8 cellular contexts compared by ENCODE assay signal in genomic region chr10:72274730-72275350, GRCh38. TPM values are rescaled to one million over a fixed set of nuclear protein-coding genes. Genes with fewer than 3 reads are reported as not detected.
DNase-seq lines count a peak whose midpoint lies in the region; TF ChIP-seq lines count a peak whose summit lies in the region.

No MANE protein-coding gene starts in this region.

- TF ChIP-seq CTCF in epithelial cell of proximal tubule (conservative IDR thresholded peaks at IDR 0.05; ENCODE audit: low read depth, low read length) (peak; percentile 70), suprapubic skin (IDR thresholded peaks at IDR 0.05) (peak; percentile 24 to 67)

- H3K9ac ChIP-seq in mucosa of stomach (ENCODE audit: low read length), result peak overlapping the region; percentile 99

- no peak for TF ChIP-seq POLR2A in suprapubic skin (IDR thresholded peaks at IDR 0.05)

- H3K4me1 ChIP-seq in mucosa of stomach (ENCODE audit: control insufficient read depth, insufficient read depth, low read length) (peaks cover 31% of the 10 kb centered on the region), suprapubic skin (peaks cover 33% of the 10 kb centered on the region)

- peak overlapping the region; percentile 97 for H3K27ac ChIP-seq in suprapubic skin

- H3K9me3 ChIP-seq in mucosa of stomach (ENCODE audit: control insufficient read depth, low read length), result no peaks in the 10 kb centered on the region
- no peaks in the 10 kb centered on the region for H3K9me3 ChIP-seq in suprapubic skin

- no peaks in the 10 kb centered on the region for H3K27me3 ChIP-seq in mucosa of stomach (ENCODE audit: control insufficient read depth, insufficient read depth, low read length)
- H3K27me3 ChIP-seq in suprapubic skin, result no peaks in the 10 kb centered on the region

- H3K4me3 ChIP-seq in epithelial cell of proximal tubule (ENCODE audit: low read depth, low read length) (peak overlapping the region; percentile 98), mucosa of stomach (ENCODE audit: low read length) (peak overlapping the region; percentile 97), suprapubic skin (peak overlapping the region; percentile 94)

- peaks cover 10% of the 10 kb centered on the region for H3K36me3 ChIP-seq in mucosa of stomach (ENCODE audit: control insufficient read depth, insufficient read depth, low read length)
- H3K36me3 ChIP-seq in suprapubic skin, result peaks cover 25% of the 10 kb centered on the region

- WGBS in suprapubic skin, result 12% methylated on average over 5 of the region's 26 CpGs

- no peak for TF ChIP-seq EP300 in suprapubic skin (IDR thresholded peaks at IDR 0.05)

- peak; percentile 21 for DNase-seq in DMS79 treated with DMSO at 0.1 percent for 48 hours (lab: John Stamatoyannopoulos, UW)
- no peak for DNase-seq in DMS79 (lab: John Stamatoyannopoulos, UW)
- DNase-seq in NCI-H2171 (lab: John Stamatoyannopoulos, UW), result peak; percentile 19
- DNase-seq in activated T-cell treated with anti-CD3 and anti-CD28 coated beads for 48 hours (ENCODE audit: low read depth), result peak; percentile 66
- DNase-seq in epithelial cell of proximal tubule (ENCODE audit: low read depth), result no peak
- DNase-seq in suprapubic skin (ENCODE audit: low spot score in 2 of 2), result peak in 1 of 2 donors; percentile 85
- DNase-seq in NCI-H2196 (lab: John Stamatoyannopoulos, UW; ENCODE audit: unreplicated experiment), result no peak

RNA-seq across cellular contexts. Expression of gene DDIT4, which starts 1.1 kb away (rescaled TPM):
- total RNA-seq in epithelial cell of proximal tubule (33.6 and 122 TPM in 2 replicates), suprapubic skin (100 to 1,000 TPM; 170 to 246 (median 225) TPM)

RNA-seq across cellular contexts. Expression of gene ASCC1, which starts 58.8 kb away (rescaled TPM):
- total RNA-seq in epithelial cell of proximal tubule (21.4 and 39.0 TPM in 2 replicates), suprapubic skin (10 to 100 TPM; 20.2 to 31.7 (median 21.2) TPM)

RNA-seq across cellular contexts. Expression of gene ANAPC16, which starts 59.0 kb away (rescaled TPM):
- total RNA-seq in epithelial cell of proximal tubule (33.7 and 44.2 TPM in 2 replicates), suprapubic skin (10 to 100 TPM; 57.0 to 83.2 (median 69.3) TPM)

Comparison
In these comparisons a context has a peak if more than half of its experiments do, and no peak if none do; other contexts are left out.
1. DNase-seq: peak in DMS79 treated with DMSO at 0.1 percent for 48 hours (single experiment), NCI-H2171 (single experiment) and activated T-cell treated with anti-CD3 and anti-CD28 coated beads for 48 hours (single experiment); none in DMS79 (single experiment), epithelial cell of proximal tubule (single experiment) and NCI-H2196 (single experiment).
2. Peak in every context shown above with its lines, with median percentiles within 50 percentile points of each other: H3K4me3 ChIP-seq.